Comparison of ENCODE assay signal across 10 cellular contexts in genomic region chr6:131547524-131547923, GRCh38. TPM values are rescaled to one million over a fixed set of nuclear protein-coding genes. Genes with fewer than 3 reads are reported as not detected.
"Had no signal": no experiment of that assay in that cellular context is flagged by ENCODE, and none has a peak within 500 bp of the region (broad histone marks: within the 10 kb centered on the region; RNA-seq: fewer than 3 reads in every experiment).

No MANE protein-coding gene starts in this region.

- H3K4me3 ChIP-seq: GM23338, HAP-1, K562 had no signal

- H3K4me2 ChIP-seq: GM23338 had no signal

- H3K9me3 ChIP-seq: HAP-1 had no signal

- DNase-seq: H7, IMR-90, KG1 had no signal

- H3K27ac ChIP-seq: HL-60 had no signal

- H3K36me3 ChIP-seq: HAP-1 had no signal

- ATAC-seq: GM23338, HCT116, K562 had no signal

- FAIRE-seq: H1, K562 had no signal

- H3K4me1 ChIP-seq: HAP-1 had no signal

- H2AFZ ChIP-seq: GM23338 had no signal

RNA-seq across cellular contexts. Expression of gene ARG1, which starts 25.5 kb away (rescaled TPM):
- total RNA-seq: GM23338, H1, H7, HT1080, IMR-90 had no signal
- polyA plus RNA-seq: H1, IMR-90 had no signal
